In genomic region chr17:41659813-41660212, GRCh38 we compare ENCODE assay signal across 18 cellular contexts. TPM values are rescaled to one million over a fixed set of nuclear protein-coding genes. Genes with fewer than 3 reads are reported as not detected.
A peak's percentile ranks its signal among the peaks of the same experiment; 100 is the strongest.
DNase-seq lines count a peak whose midpoint lies in the region; ATAC-seq, FAIRE-seq and TF ChIP-seq lines count a peak whose summit lies in the region.
"Had no signal": no experiment of that assay in that cellular context is flagged by ENCODE, and none has a peak within 500 bp of the region (broad histone marks: within the 10 kb centered on the region; RNA-seq: fewer than 3 reads in every experiment).

No MANE protein-coding gene starts in this region.

- H3K27me3 ChIP-seq in keratinocyte (ENCODE audit: control insufficient read depth, extremely low read depth, insufficient read depth, low read length) (no peaks in the 10 kb centered on the region), thymus (ENCODE audit: control insufficient read depth, insufficient read depth) (peaks cover 2% of the 10 kb centered on the region), lower lobe of right lung (ENCODE audit: low read depth) (no peaks in the 10 kb centered on the region)
- H3K27me3 ChIP-seq: BLaER1 treated with 17β-estradiol and CSF1 and Interleukin-3, amounts not matched to agents 10 nM and 100 nM had no signal

- WGBS in thymus, result 92% methylated on average over 6 of the region's 6 CpGs

- H3K79me2 ChIP-seq in keratinocyte (ENCODE audit: control insufficient read depth, insufficient read depth, low read length), result no peaks in the 10 kb centered on the region

- H3K4me2 ChIP-seq in keratinocyte (ENCODE audit: control insufficient read depth, extremely low read depth, insufficient read depth, low read depth, low read length), result no peak overlapping the region
- H3K4me2 ChIP-seq: BLaER1 treated with 17β-estradiol and CSF1 and Interleukin-3, amounts not matched to agents 10 nM and 100 nM had no signal

- in situ Hi-C loops in KBM-7 (cut with MboI; ENCODE audit: low pct_unique_long_range_greater_than_20kb, low sequenced_read_pairs), result no loop called here

- H4K20me1 ChIP-seq in keratinocyte (ENCODE audit: control insufficient read depth, extremely low read depth, insufficient read depth, low read length), result no peaks in the 10 kb centered on the region
- H4K20me1 ChIP-seq: BLaER1 treated with 17β-estradiol and CSF1 and Interleukin-3, amounts not matched to agents 10 nM and 100 nM had no signal

- H3K36me3 ChIP-seq in keratinocyte (ENCODE audit: control insufficient read depth in 2 of 2, extremely low read depth in 1 of 2, insufficient read depth in 2 of 2, low read length in 2 of 2), result no peaks in the 10 kb centered on the region
- H3K36me3 ChIP-seq in thymus (ENCODE audit: control insufficient read depth, insufficient read depth), result no peaks in the 10 kb centered on the region
- H3K36me3 ChIP-seq in lower lobe of right lung, result no peaks in the 10 kb centered on the region
- H3K36me3 ChIP-seq: BLaER1 treated with 17β-estradiol and CSF1 and Interleukin-3, amounts not matched to agents 10 nM and 100 nM had no signal

- dilution Hi-C loops in keratinocyte (cut with MboI; ENCODE audit: extremely low pct_ligation_motif_present, low sequenced_read_pairs), result no loop called here

- peak overlapping the region; percentile 23 for H3K9ac ChIP-seq in keratinocyte (ENCODE audit: control insufficient read depth, extremely low read depth, insufficient read depth, low read length)
- H3K9ac ChIP-seq: BLaER1 treated with 17β-estradiol and CSF1 and Interleukin-3, amounts not matched to agents 10 nM and 100 nM had no signal

- H3K9me1 ChIP-seq in keratinocyte (ENCODE audit: control insufficient read depth, extremely low read depth, insufficient read depth, low read length), result peaks cover 2% of the 10 kb centered on the region

- H2AFZ ChIP-seq in keratinocyte (ENCODE audit: control insufficient read depth, low read length), result no peak overlapping the region

- H3K9me3 ChIP-seq in keratinocyte (ENCODE audit: control insufficient read depth, low read depth, low read length) (no peaks in the 10 kb centered on the region), thymus (ENCODE audit: control insufficient read depth) (no peaks in the 10 kb centered on the region), lower lobe of right lung (no peaks in the 10 kb centered on the region)
- H3K9me3 ChIP-seq: BLaER1 treated with 17β-estradiol and CSF1 and Interleukin-3, amounts not matched to agents 10 nM and 100 nM had no signal

- peaks cover 88% of the 10 kb centered on the region for H3K4me1 ChIP-seq in keratinocyte (ENCODE audit: control insufficient read depth, extremely low read depth, insufficient read depth, low read length)
- no peaks in the 10 kb centered on the region for H3K4me1 ChIP-seq in thymus (ENCODE audit: control insufficient read depth, insufficient read depth, low read length)
- H3K4me1 ChIP-seq in lower lobe of right lung, result peaks cover 15% of the 10 kb centered on the region

- H3K27ac ChIP-seq in keratinocyte (ENCODE audit: control insufficient read depth, insufficient read depth, low read length) (peak overlapping the region; percentile 100), thymus (ENCODE audit: low read depth) (peak overlapping the region; percentile 54), lower lobe of right lung (no peak overlapping the region)
- H3K27ac ChIP-seq: BLaER1 treated with 17β-estradiol and CSF1 and Interleukin-3, amounts not matched to agents 10 nM and 100 nM had no signal

- intact Hi-C loops in lower lobe of right lung (cut with DNase I), result no loop called here

- no peak for ATAC-seq in lower lobe of right lung
- ATAC-seq: HepG2 had no signal

- FAIRE-seq in keratinocyte (lab: Jason Lieb, UNC), result peak; percentile 53
- FAIRE-seq: H54, HepG2 had no signal

- H3K4me3 ChIP-seq in keratinocyte (ENCODE audit: control insufficient read depth in 2 of 3, extremely low read depth in 1 of 3, insufficient read depth in 2 of 3, low read depth in 1 of 3, low read length in 3 of 3) (no peak overlapping the region), thymus (ENCODE audit: low read length) (no peak overlapping the region), lower lobe of right lung (no peak overlapping the region)
- H3K4me3 ChIP-seq: BLaER1 treated with 17β-estradiol and CSF1 and Interleukin-3, amounts not matched to agents 10 nM and 100 nM had no signal

- TF ChIP-seq CTCF in keratinocyte (optimal IDR thresholded peaks at IDR 0.05 in 1 of 3, IDR thresholded peaks at IDR 0.05 in 1 of 3, conservative IDR thresholded peaks at IDR 0.05 in 1 of 3; ENCODE audit: extremely low read depth in 1 of 3, insufficient read depth in 2 of 3, low read length in 3 of 3), result no peak
- TF ChIP-seq CTCF in lower lobe of right lung (IDR thresholded peaks at IDR 0.05), result no peak

- peak; percentile 94 to 96 for DNase-seq in NCI-H526 (lab: John Stamatoyannopoulos, UW)
- peak; percentile 61 for DNase-seq in astrocyte of the hippocampus (ENCODE audit: low read depth, low spot score)
- DNase-seq in keratinocyte (ENCODE audit: low read depth, low spot score), result no peak
- no peak for DNase-seq in NCI-H2029 (lab: John Stamatoyannopoulos, UW)
- no peak for DNase-seq in KBM-7
- no peak for DNase-seq in lower lobe of right lung
- DNase-seq in iPS-NIHi7 (ENCODE audit: extremely low spot score), result no peak
- DNase-seq: GF-D8, Karpas-422, NCI-H1417 treated with DMSO at 0.1 percent for 48 hours, NCI-H2081, NCI-H524 had no signal

RNA-seq across cellular contexts. Expression of gene EIF1, which starts 28.9 kb away (rescaled TPM):
- polyA plus RNA-seq in keratinocyte (236 to 308 TPM (median 272 TPM) in 3 replicates), thymus (1,051 TPM)
- 1,255 TPM for polyA plus RNA-seq in keratinocyte (2011; ENCODE audit: low read depth)
- 367 and 580 TPM in 2 replicates for polyA plus RNA-seq in keratinocyte (2011; cell fraction: cytosol; rRNA removed)
- 378 and 447 TPM in 2 replicates for polyA plus RNA-seq in keratinocyte (2011; cell fraction: nucleus; rRNA removed)
- polyA plus RNA-seq in keratinocyte (2012; ENCODE audit: low replicate concordance), result 695 and 2,008 TPM in 2 replicates
- polyA minus RNA-seq in keratinocyte, result 71.7 to 141 TPM (median 108 TPM) in 3 replicates
- 100 TPM for polyA minus RNA-seq in keratinocyte (2011; cell fraction: cytosol; rRNA and poly(A)+ RNA removed)
- 71.1 and 103 TPM in 2 replicates for polyA minus RNA-seq in keratinocyte (2011; cell fraction: nucleus; rRNA and poly(A)+ RNA removed)
- total RNA-seq in lower lobe of right lung, result 943 TPM

RNA-seq across cellular contexts. Expression of gene KRT17, which starts 35.4 kb away (rescaled TPM):
- polyA plus RNA-seq in keratinocyte (6,440 to 12,579 TPM (median 8,666 TPM) in 3 replicates), thymus (2,044 TPM)
- polyA plus RNA-seq in keratinocyte (2011; ENCODE audit: low read depth), result 46,546 TPM
- 6,491 and 12,585 TPM in 2 replicates for polyA plus RNA-seq in keratinocyte (2011; cell fraction: cytosol; rRNA removed)
- 12,033 and 13,742 TPM in 2 replicates for polyA plus RNA-seq in keratinocyte (2011; cell fraction: nucleus; rRNA removed)
- 5,743 and 13,877 TPM in 2 replicates for polyA plus RNA-seq in keratinocyte (2012; ENCODE audit: low replicate concordance)
- polyA minus RNA-seq in keratinocyte, result 5,137 to 9,087 TPM (median 7,073 TPM) in 3 replicates
- 14,086 TPM for polyA minus RNA-seq in keratinocyte (2011; cell fraction: cytosol; rRNA and poly(A)+ RNA removed)
- polyA minus RNA-seq in keratinocyte (2011; cell fraction: nucleus; rRNA and poly(A)+ RNA removed), result 4,848 and 5,061 TPM in 2 replicates
- 2.6 TPM for total RNA-seq in lower lobe of right lung

RNA-seq across cellular contexts. Expression of gene KRT16, which starts 47.2 kb away (rescaled TPM):
- 1,163 to 4,746 TPM (median 1,851 TPM) in 3 replicates for polyA plus RNA-seq in keratinocyte
- 20,474 TPM for polyA plus RNA-seq in keratinocyte (2011; ENCODE audit: low read depth)
- polyA plus RNA-seq in keratinocyte (2011; cell fraction: cytosol; rRNA removed), result 1,428 and 3,010 TPM in 2 replicates
- 2,522 and 2,889 TPM in 2 replicates for polyA plus RNA-seq in keratinocyte (2011; cell fraction: nucleus; rRNA removed)
- polyA plus RNA-seq in keratinocyte (2012; ENCODE audit: low replicate concordance), result 1,329 and 6,837 TPM in 2 replicates
- 1,159 to 3,059 TPM (median 1,751 TPM) in 3 replicates for polyA minus RNA-seq in keratinocyte
- polyA minus RNA-seq in keratinocyte (2011; cell fraction: cytosol; rRNA and poly(A)+ RNA removed), result 3,006 TPM
- 1,076 and 1,184 TPM in 2 replicates for polyA minus RNA-seq in keratinocyte (2011; cell fraction: nucleus; rRNA and poly(A)+ RNA removed)
- polyA plus RNA-seq in thymus, result 262 TPM
- total RNA-seq in lower lobe of right lung, result not detected
- total RNA-seq: HepG2, OCI-LY7 had no signal
- polyA plus RNA-seq: AG04450, HepG2 had no signal

RNA-seq across cellular contexts. Expression of gene GAST, which starts 52.3 kb away (rescaled TPM):
- 0.40 to 4.8 TPM (median 0.87 TPM) in 3 replicates for polyA plus RNA-seq in keratinocyte
- polyA plus RNA-seq in keratinocyte (2011; ENCODE audit: low read depth), result 4.0 TPM
- 2.4 and 3.9 TPM in 2 replicates for polyA plus RNA-seq in keratinocyte (2011; cell fraction: cytosol; rRNA removed)
- polyA plus RNA-seq in keratinocyte (2011; cell fraction: nucleus; rRNA removed), result 1.4 and 2.1 TPM in 2 replicates
- polyA plus RNA-seq in keratinocyte (2012; ENCODE audit: low replicate concordance), result 2.0 and 15.0 TPM in 2 replicates
- polyA minus RNA-seq in keratinocyte, result 0.76 TPM in 1 of 3 replicates, not detected in the others
- polyA minus RNA-seq in keratinocyte (2011; cell fraction: cytosol; rRNA and poly(A)+ RNA removed), result not detected
- polyA minus RNA-seq in keratinocyte (2011; cell fraction: nucleus; rRNA and poly(A)+ RNA removed), result not detected in 2 replicates
- 77.6 TPM for polyA plus RNA-seq in thymus
- not detected for total RNA-seq in lower lobe of right lung
- total RNA-seq: OCI-LY7 had no signal
- polyA plus RNA-seq: AG04450 had no signal

Comparison
In these comparisons a context has a peak if more than half of its experiments do, and no peak if none do; other contexts are left out.
1. DNase-seq: peak in NCI-H526 (2 of 2) and astrocyte of the hippocampus (single experiment); none in keratinocyte (single experiment), NCI-H2029 (single experiment), KBM-7 (single experiment), lower lobe of right lung (single experiment) and iPS-NIHi7 (single experiment).